Comparison of ENCODE assay signal across 10 cellular contexts in the genomic region with DNA sequence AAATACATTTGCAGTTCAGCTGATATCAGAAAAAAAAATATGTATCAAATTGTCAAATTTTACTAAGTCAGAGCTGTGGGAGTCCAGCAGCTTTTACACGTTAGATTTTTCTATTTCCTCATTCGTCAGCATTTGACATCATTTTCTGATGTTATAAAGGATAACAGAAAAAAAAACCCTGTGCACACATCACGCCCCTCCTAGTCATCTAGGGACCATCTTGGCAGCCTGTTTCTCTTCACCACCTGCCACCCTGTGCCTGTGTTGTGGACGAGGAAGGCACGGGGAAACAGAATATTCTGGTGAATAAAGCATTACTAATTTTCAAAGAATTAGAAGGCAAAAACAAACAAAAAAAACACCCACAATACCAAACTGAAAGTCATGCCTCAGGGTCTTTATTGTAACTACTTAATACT. TPM values are rescaled to one million over a fixed set of nuclear protein-coding genes. Genes with fewer than 3 reads are reported as not detected.
DNase-seq lines count a peak whose midpoint lies in the region; ATAC-seq, FAIRE-seq and TF ChIP-seq lines count a peak whose summit lies in the region.
"Had no signal": no experiment of that assay in that cellular context is flagged by ENCODE, and none has a peak within 500 bp of the region (broad histone marks: within the 10 kb centered on the region; RNA-seq: fewer than 3 reads in every experiment).

No MANE protein-coding gene starts in this region.

- WGBS in GM23248 (ENCODE audit: low coverage in 1 of 2, low lambda C conversion rate in 2 of 2, missing lambda C conversion rate in 2 of 2), 2 experiments, result 3 to 8% methylated on average over 5 of the region's 5 CpGs

- H3K4me1 ChIP-seq in A673 (ENCODE audit: insufficient read depth, low read length, poor library complexity, severe bottlenecking) (peaks cover 78% of the 10 kb centered on the region), GM23248 (ENCODE audit: insufficient read depth) (peaks cover 62% of the 10 kb centered on the region), foreskin keratinocyte (peaks cover 39% of the 10 kb centered on the region)

- H4K20me1 ChIP-seq in GM23248 (ENCODE audit: insufficient read depth), result peaks cover 6% of the 10 kb centered on the region

- peaks cover 2% of the 10 kb centered on the region for H3K36me3 Mint-ChIP-seq in T-helper 2 cell treated with Interferon-gamma antibody and Interleukin-4, amounts not matched to agents 5 μg/mL and 100 μg/mL, for 36 hours (ENCODE audit: low read depth)

- in situ Hi-C loops in GM23248 (cut with MboI), result no loop called here

- H3K9ac ChIP-seq in GM23248, result peak overlapping the region; percentile 79

- POLR2A ChIA-PET in A673 (lab: Charles Lee; ENCODE audit: low non-redundant PET), result interaction anchor here (1.0 kb wide), 1 partner anchor 8 kb away, joined by 3 read pairs; no protein-coding TSS in a partner anchor

- no peaks in the 10 kb centered on the region for H3K27me3 Mint-ChIP-seq in T-helper 2 cell treated with Interferon-gamma antibody and Interleukin-4, amounts not matched to agents 5 μg/mL and 100 μg/mL, for 36 hours (ENCODE audit: low read depth)

- no peak overlapping the region for H3K4me3 ChIP-seq in A673 (ENCODE audit: low read depth, low read length, poor library complexity, severe bottlenecking)
- peak overlapping the region; percentile 44 for H3K4me3 ChIP-seq in GM23248

- H3K4me3 Mint-ChIP-seq in T-helper 2 cell treated with Interferon-gamma antibody and Interleukin-4, amounts not matched to agents 5 μg/mL and 100 μg/mL, for 36 hours, result peak overlapping the region; percentile 48

- DNase-seq in A673 (ENCODE audit: low spot score) (no peak), GM23248 (peak; percentile 71), foreskin keratinocyte (no peak), retina (no peak), RCC 7860 (ENCODE audit: low spot score) (no peak), NOMO-1 treated with DMSO at 0.1 percent for 48 hours (lab: John Stamatoyannopoulos, UW; ENCODE audit: unreplicated experiment) (no peak)
- DNase-seq in T-helper 2 cell treated with Interferon-gamma antibody and Interleukin-4, amounts not matched to agents 5 μg/mL and 100 μg/mL, for 36 hours (ENCODE audit: low spot score), result peak; percentile 34
- DNase-seq: NCI-H526 treated with DMSO at 0.1 percent for 48 hours, small intestine had no signal

- no peak for FAIRE-seq in RCC 7860 (lab: Jason Lieb, UNC)
- FAIRE-seq: small intestine had no signal

- H3K36me3 ChIP-seq in A673 (ENCODE audit: insufficient read depth, low read length, poor library complexity, severe bottlenecking) (no peaks in the 10 kb centered on the region), GM23248 (ENCODE audit: low read depth) (no peaks in the 10 kb centered on the region)

- CTCF ChIA-PET in A673 (lab: Charles Lee), result interaction anchor here (0.6 kb wide), 1 partner anchor 188 kb away, joined by 3 read pairs; no protein-coding TSS in a partner anchor

- no peaks in the 10 kb centered on the region for H3K9me3 Mint-ChIP-seq in T-helper 2 cell treated with Interferon-gamma antibody and Interleukin-4, amounts not matched to agents 5 μg/mL and 100 μg/mL, for 36 hours

- peak overlapping the region; percentile 65 for H3K27ac Mint-ChIP-seq in T-helper 2 cell treated with Interferon-gamma antibody and Interleukin-4, amounts not matched to agents 5 μg/mL and 100 μg/mL, for 36 hours

- no peaks in the 10 kb centered on the region for H3K27me3 ChIP-seq in A673 (replicated peaks; ENCODE audit: insufficient read depth, low read depth, low read length, poor library complexity)
- no peaks in the 10 kb centered on the region for H3K27me3 ChIP-seq in GM23248 (replicated peaks; ENCODE audit: insufficient read depth)
- H3K27me3 ChIP-seq in foreskin keratinocyte, result no peaks in the 10 kb centered on the region

- H3K27ac ChIP-seq in A673 (ENCODE audit: low read depth, low read length, poor library complexity, severe bottlenecking), result peak overlapping the region; percentile 68
- peak overlapping the region; percentile 95 for H3K27ac ChIP-seq in GM23248
- peak overlapping the region; percentile 88 for H3K27ac ChIP-seq in foreskin keratinocyte

- H3K4me2 ChIP-seq in GM23248 (ENCODE audit: unreplicated experiment), result peak overlapping the region; percentile 68

- peak overlapping the region; percentile 2; the same call in 1 of the 2 replicates for H2AFZ ChIP-seq in GM23248

- no peaks in the 10 kb centered on the region for H3K9me3 ChIP-seq in A673 (ENCODE audit: low read depth, low read length, poor library complexity, severe bottlenecking)
- no peaks in the 10 kb centered on the region for H3K9me3 ChIP-seq in GM23248 (ENCODE audit: low read depth)

- no peak for TF ChIP-seq CTCF in A673 (conservative IDR thresholded peaks at IDR 0.05; ENCODE audit: low read depth, low read length)
- no peak for TF ChIP-seq CTCF in foreskin keratinocyte (conservative IDR thresholded peaks at IDR 0.05)

- H3F3A ChIP-seq in GM23248 (ENCODE audit: insufficient read depth), result peaks cover 56% of the 10 kb centered on the region

- no peaks in the 10 kb centered on the region for H3K9me2 ChIP-seq in GM23248 (ENCODE audit: insufficient read depth)

- ATAC-seq in foreskin keratinocyte (peak; percentile 62), HG02884 (IDR thresholded peaks at IDR 0.05; ENCODE audit: unreplicated experiment) (no peak)

- intact Hi-C loops in A673 (cut with micrococcal nuclease; ENCODE audit: unreplicated experiment), result no loop called here

- H3K4me1 Mint-ChIP-seq in T-helper 2 cell treated with Interferon-gamma antibody and Interleukin-4, amounts not matched to agents 5 μg/mL and 100 μg/mL, for 36 hours (ENCODE audit: low read depth), result peaks cover 54% of the 10 kb centered on the region

- no TSS peak for BruUV-seq in A673 (replicated peaks; lab: Mats Ljungman, UMichigan)

- H3K79me2 ChIP-seq in GM23248 (ENCODE audit: insufficient read depth), result peaks cover 96% of the 10 kb centered on the region

RNA-seq across cellular contexts. Expression of gene B4GALT5, which starts 12.4 kb away (rescaled TPM):
- 60.7 and 78.0 TPM in 2 replicates for total RNA-seq in A673 (2021)
- total RNA-seq in GM23248 (2014; rRNA removed; shearing (Covaris generic)), result 15.9 and 16.9 TPM in 2 replicates
- 4.2 and 4.5 TPM in 2 replicates for polyA plus RNA-seq in GM23248 (2016; fragmentation: Nextera tagmentation; extraction: Ambion mirVana)
- 24.5 and 25.0 TPM in 2 replicates for total RNA-seq in foreskin keratinocyte
- polyA plus RNA-seq in foreskin keratinocyte, result 8.5 and 10.6 TPM in 2 replicates

Comparison
In these comparisons a context has a peak if more than half of its experiments do, and no peak if none do; other contexts are left out.
1. DNase-seq: peak in GM23248 (single experiment) and T-helper 2 cell treated with Interferon-gamma antibody and Interleukin-4, amounts not matched to agents 5 μg/mL and 100 μg/mL, for 36 hours (single experiment); none in A673 (single experiment), foreskin keratinocyte (0 of 2), retina (single experiment), RCC 7860 (single experiment) and NOMO-1 treated with DMSO at 0.1 percent for 48 hours (single experiment).
2. Peak in every context shown above with its lines, with median percentiles within 50 percentile points of each other: H3K27ac ChIP-seq.